26 cellular contexts compared by ENCODE assay signal in the genomic region with DNA sequence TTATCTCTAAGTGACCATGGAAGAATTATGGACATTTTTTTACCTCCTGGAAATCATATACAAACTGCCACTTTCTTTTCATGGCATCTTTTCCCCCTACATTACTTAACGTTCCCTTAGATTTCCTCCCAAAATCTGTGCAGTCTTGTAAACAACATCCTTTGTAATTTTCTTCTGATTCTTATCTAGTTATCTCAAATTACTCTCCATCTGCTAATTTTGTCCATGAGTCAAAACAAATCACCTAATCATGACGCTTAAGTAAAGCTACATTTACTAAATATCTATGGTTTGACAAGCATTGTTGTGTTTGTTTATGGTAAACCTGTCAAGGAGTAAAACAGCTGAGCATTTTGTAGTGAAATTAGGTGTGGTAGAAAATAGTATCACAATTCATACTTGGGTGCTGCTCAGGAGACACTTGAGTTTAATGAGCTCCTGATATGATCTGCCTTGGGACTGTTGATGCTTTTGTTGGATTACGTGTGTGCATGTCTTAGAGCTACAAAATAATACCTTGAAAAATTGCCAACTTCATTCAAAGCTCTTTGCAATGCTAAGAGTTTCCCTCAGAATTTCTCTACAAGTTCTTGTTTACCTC. TPM values are rescaled to one million over a fixed set of nuclear protein-coding genes. Genes with fewer than 3 reads are reported as not detected.
DNase-seq lines count a peak whose midpoint lies in the region; FAIRE-seq and TF ChIP-seq lines count a peak whose summit lies in the region.
"Had no signal": no experiment of that assay in that cellular context is flagged by ENCODE, and none has a peak within 500 bp of the region (broad histone marks: within the 10 kb centered on the region; RNA-seq: fewer than 3 reads in every experiment).

No MANE protein-coding gene starts in this region.

- H3K4me3 ChIP-seq in HEK293 (ENCODE audit: low read depth, low read length) = no peak overlapping the region
- H3K4me3 ChIP-seq in keratinocyte (ENCODE audit: control insufficient read depth in 2 of 3, extremely low read depth in 1 of 3, insufficient read depth in 2 of 3, low read depth in 1 of 3, low read length in 3 of 3) = no peak overlapping the region
- H3K4me3 ChIP-seq: SJSA1 had no signal

- H3K27ac ChIP-seq in HEK293 (ENCODE audit: extremely low read depth, low read depth, low read length) = no peak overlapping the region
- no peak overlapping the region for H3K27ac ChIP-seq in keratinocyte (ENCODE audit: control insufficient read depth, insufficient read depth, low read length)
- H3K27ac ChIP-seq: 22Rv1, SJSA1 had no signal

- H3K4me2 ChIP-seq in keratinocyte (ENCODE audit: control insufficient read depth, extremely low read depth, insufficient read depth, low read depth, low read length) = no peak overlapping the region

- H3K36me3 ChIP-seq in HEK293 (ENCODE audit: control insufficient read depth in 2 of 2, insufficient read depth in 1 of 2, low read length in 2 of 2) = peaks cover 12 to 33% of the 10 kb centered on the region in 2 experiments
- H3K36me3 ChIP-seq in keratinocyte (ENCODE audit: control insufficient read depth in 2 of 2, extremely low read depth in 1 of 2, insufficient read depth in 2 of 2, low read length in 2 of 2) = peaks cover 6 to 9% of the 10 kb centered on the region in 2 experiments

- H3K9me3 ChIP-seq in HEK293 (ENCODE audit: control insufficient read depth, insufficient read depth, low read depth, low read length) (no peaks in the 10 kb centered on the region), keratinocyte (ENCODE audit: control insufficient read depth, low read depth, low read length) (no peaks in the 10 kb centered on the region)
- H3K9me3 ChIP-seq: BE2C, SJSA1 had no signal

- POLR2A ChIA-PET in HEK293 (lab: Yijun Ruan, JAX) = no interaction called here

- no peaks in the 10 kb centered on the region for H3K27me3 ChIP-seq in keratinocyte (ENCODE audit: control insufficient read depth, extremely low read depth, insufficient read depth, low read length)
- H3K27me3 ChIP-seq: BE2C, SJSA1 had no signal

- CTCF ChIA-PET in HEK293 (lab: Yijun Ruan, JAX) = interaction anchor here (1.0 kb wide), 1 partner anchor 18 kb away, joined by 3 read pairs; no protein-coding TSS in a partner anchor

- dilution Hi-C loops in keratinocyte (cut with MboI; ENCODE audit: extremely low pct_ligation_motif_present, low sequenced_read_pairs) = no loop called here

- H4K20me1 ChIP-seq in keratinocyte (ENCODE audit: control insufficient read depth, extremely low read depth, insufficient read depth, low read length) = no peaks in the 10 kb centered on the region

- no peak overlapping the region for H3K9ac ChIP-seq in keratinocyte (ENCODE audit: control insufficient read depth, extremely low read depth, insufficient read depth, low read length)

- no peaks in the 10 kb centered on the region for H3K79me2 ChIP-seq in keratinocyte (ENCODE audit: control insufficient read depth, insufficient read depth, low read length)

- peak; percentile 37 for DNase-seq in DMS 273 (lab: John Stamatoyannopoulos, UW; ENCODE audit: unreplicated experiment)
- DNase-seq in DMS 273 treated with DMSO at 0.1 percent for 48 hours (lab: John Stamatoyannopoulos, UW) = no peak
- DNase-seq in D341Med (ENCODE audit: low spot score) = peak; percentile 33
- DNase-seq in keratinocyte (ENCODE audit: low read depth, low spot score) = no peak
- DNase-seq in SK-N-DZ (ENCODE audit: low spot score) = no peak
- no peak for DNase-seq in NCI-H1930 (lab: John Stamatoyannopoulos, UW)
- DNase-seq: BE2C; CD8-positive, alpha-beta memory T cell; DMS53; GF-D8; HCEC 1CT; NCI-H1092; NCI-H1436 treated with DMSO at 0.1 percent for 48 hours; NCI-H187 treated with DMSO at 0.1 percent for 48 hours; NCI-H2107; NCI-H226; NCI-H510A; NCI-H69; Right ventricle myocardium superior; RPMI8226 had no signal

- H2AFZ ChIP-seq in keratinocyte (ENCODE audit: control insufficient read depth, low read length) = no peak overlapping the region

- H3K9me1 ChIP-seq in keratinocyte (ENCODE audit: control insufficient read depth, extremely low read depth, insufficient read depth, low read length) = no peaks in the 10 kb centered on the region

- FAIRE-seq in keratinocyte (lab: Jason Lieb, UNC) = peak; percentile 20
- FAIRE-seq: GM12891, H1 had no signal

- peaks cover 5% of the 10 kb centered on the region for H3K4me1 ChIP-seq in HEK293 (ENCODE audit: control insufficient read depth, insufficient read depth, low read length)
- H3K4me1 ChIP-seq in keratinocyte (ENCODE audit: control insufficient read depth, extremely low read depth, insufficient read depth, low read length) = no peaks in the 10 kb centered on the region
- H3K4me1 ChIP-seq: BE2C, SJSA1 had no signal

- TF ChIP-seq CTCF in HEK293 (tag by site-specific recombination; IDR thresholded peaks at IDR 0.05) (no peak), keratinocyte (optimal IDR thresholded peaks at IDR 0.05 in 1 of 3, IDR thresholded peaks at IDR 0.05 in 1 of 3, conservative IDR thresholded peaks at IDR 0.05 in 1 of 3; ENCODE audit: extremely low read depth in 1 of 3, insufficient read depth in 2 of 3, low read length in 3 of 3) (no peak)

TF ChIP-seq in HEK293, 187 proteins besides CTCF, POLR2A, EP300 and RAD21 (continues in another document):
- TF ChIP-seq, protein P1, sequence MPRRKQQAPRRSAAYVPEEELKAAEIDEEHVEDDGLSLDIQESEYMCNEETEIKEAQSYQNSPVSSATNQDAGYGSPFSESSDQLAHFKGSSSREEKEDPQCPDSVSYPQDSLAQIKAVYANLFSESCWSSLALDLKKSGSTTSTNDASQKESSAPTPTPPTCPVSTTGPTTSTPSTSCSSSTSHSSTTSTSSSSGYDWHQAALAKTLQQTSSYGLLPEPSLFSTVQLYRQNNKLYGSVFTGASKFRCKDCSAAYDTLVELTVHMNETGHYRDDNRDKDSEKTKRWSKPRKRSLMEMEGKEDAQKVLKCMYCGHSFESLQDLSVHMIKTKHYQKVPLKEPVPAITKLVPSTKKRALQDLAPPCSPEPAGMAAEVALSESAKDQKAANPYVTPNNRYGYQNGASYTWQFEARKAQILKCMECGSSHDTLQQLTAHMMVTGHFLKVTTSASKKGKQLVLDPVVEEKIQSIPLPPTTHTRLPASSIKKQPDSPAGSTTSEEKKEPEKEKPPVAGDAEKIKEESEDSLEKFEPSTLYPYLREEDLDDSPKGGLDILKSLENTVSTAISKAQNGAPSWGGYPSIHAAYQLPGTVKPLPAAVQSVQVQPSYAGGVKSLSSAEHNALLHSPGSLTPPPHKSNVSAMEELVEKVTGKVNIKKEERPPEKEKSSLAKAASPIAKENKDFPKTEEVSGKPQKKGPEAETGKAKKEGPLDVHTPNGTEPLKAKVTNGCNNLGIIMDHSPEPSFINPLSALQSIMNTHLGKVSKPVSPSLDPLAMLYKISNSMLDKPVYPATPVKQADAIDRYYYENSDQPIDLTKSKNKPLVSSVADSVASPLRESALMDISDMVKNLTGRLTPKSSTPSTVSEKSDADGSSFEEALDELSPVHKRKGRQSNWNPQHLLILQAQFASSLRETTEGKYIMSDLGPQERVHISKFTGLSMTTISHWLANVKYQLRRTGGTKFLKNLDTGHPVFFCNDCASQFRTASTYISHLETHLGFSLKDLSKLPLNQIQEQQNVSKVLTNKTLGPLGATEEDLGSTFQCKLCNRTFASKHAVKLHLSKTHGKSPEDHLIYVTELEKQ (tag by site-specific recombination; IDR thresholded peaks at IDR 0.05; ENCODE audit: borderline replicate concordance) = no peak
- TF ChIP-seq ZNF266 (tag by site-specific recombination; IDR thresholded peaks at IDR 0.05; ENCODE audit: low read depth) = no peak
- peak; percentile 27; the same call in 1 of the 2 replicates for TF ChIP-seq ZXDB (tag by site-specific recombination; IDR thresholded peaks at IDR 0.05)

RNA-seq across cellular contexts. Expression of a gene that starts 11.6 kb away (rescaled TPM):
- 27.2 to 62.5 TPM (median 31.3 TPM) in 3 replicates for polyA plus RNA-seq in keratinocyte
- polyA plus RNA-seq in keratinocyte (2011; ENCODE audit: low read depth) = 40.3 TPM
- polyA plus RNA-seq in keratinocyte (2011; cell fraction: cytosol; rRNA removed) = 28.0 and 42.7 TPM in 2 replicates
- 11.5 and 25.3 TPM in 2 replicates for polyA plus RNA-seq in keratinocyte (2011; cell fraction: nucleus; rRNA removed)
- polyA plus RNA-seq in keratinocyte (2012; ENCODE audit: low replicate concordance) = 25.1 and 30.3 TPM in 2 replicates
- polyA minus RNA-seq in keratinocyte = 3.2 to 30.3 TPM (median 10.9 TPM) in 3 replicates
- 22.6 TPM for polyA minus RNA-seq in keratinocyte (2011; cell fraction: cytosol; rRNA and poly(A)+ RNA removed)
- 4.5 and 8.5 TPM in 2 replicates for polyA minus RNA-seq in keratinocyte (2011; cell fraction: nucleus; rRNA and poly(A)+ RNA removed)
- 39.1 and 46.5 TPM in 2 replicates for polyA plus RNA-seq in SK-N-DZ (2014; cell fraction: cytosol; rRNA removed)
- polyA plus RNA-seq in SK-N-DZ (2014; cell fraction: nucleus; rRNA removed) = 23.3 and 26.7 TPM in 2 replicates

RNA-seq across cellular contexts. Expression of a gene that starts 35.4 kb away (rescaled TPM):
- polyA plus RNA-seq in keratinocyte = 21.2 to 38.7 TPM (median 27.6 TPM) in 3 replicates
- polyA plus RNA-seq in keratinocyte (2011; ENCODE audit: low read depth) = 8.2 TPM
- 9.2 and 19.3 TPM in 2 replicates for polyA plus RNA-seq in keratinocyte (2011; cell fraction: cytosol; rRNA removed)
- polyA plus RNA-seq in keratinocyte (2011; cell fraction: nucleus; rRNA removed) = 38.6 and 51.0 TPM in 2 replicates
- polyA plus RNA-seq in keratinocyte (2012; ENCODE audit: low replicate concordance) = 11.7 and 14.8 TPM in 2 replicates
- polyA minus RNA-seq in keratinocyte = 90.4 to 156 TPM (median 112 TPM) in 3 replicates
- polyA minus RNA-seq in keratinocyte (2011; cell fraction: cytosol; rRNA and poly(A)+ RNA removed) = 53.7 TPM
- 66.3 and 110 TPM in 2 replicates for polyA minus RNA-seq in keratinocyte (2011; cell fraction: nucleus; rRNA and poly(A)+ RNA removed)
- polyA plus RNA-seq in SK-N-DZ (2014; cell fraction: cytosol; rRNA removed) = 10.6 and 12.1 TPM in 2 replicates
- polyA plus RNA-seq in SK-N-DZ (2014; cell fraction: nucleus; rRNA removed) = 6.9 and 8.5 TPM in 2 replicates

RNA-seq across cellular contexts. Expression of a gene that starts 53.7 kb away (rescaled TPM):
- polyA plus RNA-seq in keratinocyte = 7.8 to 11.6 TPM (median 9.1 TPM) in 3 replicates
- 1.8 TPM for polyA plus RNA-seq in keratinocyte (2011; ENCODE audit: low read depth)
- polyA plus RNA-seq in keratinocyte (2011; cell fraction: cytosol; rRNA removed) = 7.9 and 9.2 TPM in 2 replicates
- 15.0 and 18.0 TPM in 2 replicates for polyA plus RNA-seq in keratinocyte (2011; cell fraction: nucleus; rRNA removed)
- polyA plus RNA-seq in keratinocyte (2012; ENCODE audit: low replicate concordance) = 2.7 and 10.2 TPM in 2 replicates
- polyA minus RNA-seq in keratinocyte = 25.9 to 76.1 TPM (median 26.9 TPM) in 3 replicates
- 15.5 TPM for polyA minus RNA-seq in keratinocyte (2011; cell fraction: cytosol; rRNA and poly(A)+ RNA removed)
- 10.8 and 21.3 TPM in 2 replicates for polyA minus RNA-seq in keratinocyte (2011; cell fraction: nucleus; rRNA and poly(A)+ RNA removed)
- 15.4 and 19.7 TPM in 2 replicates for polyA plus RNA-seq in SK-N-DZ (2014; cell fraction: cytosol; rRNA removed)
- 9.4 and 10.5 TPM in 2 replicates for polyA plus RNA-seq in SK-N-DZ (2014; cell fraction: nucleus; rRNA removed)
- polyA plus RNA-seq: CD14-positive monocyte had no signal

Comparison
In these comparisons a context has a peak if more than half of its experiments do, and no peak if none do; other contexts are left out.
1. DNase-seq: peak in DMS 273 (single experiment) and D341Med (single experiment); none in DMS 273 treated with DMSO at 0.1 percent for 48 hours (single experiment), keratinocyte (single experiment), SK-N-DZ (single experiment) and NCI-H1930 (0 of 2).